ENCODE assay signal across 8 cellular contexts in the genomic region with DNA sequence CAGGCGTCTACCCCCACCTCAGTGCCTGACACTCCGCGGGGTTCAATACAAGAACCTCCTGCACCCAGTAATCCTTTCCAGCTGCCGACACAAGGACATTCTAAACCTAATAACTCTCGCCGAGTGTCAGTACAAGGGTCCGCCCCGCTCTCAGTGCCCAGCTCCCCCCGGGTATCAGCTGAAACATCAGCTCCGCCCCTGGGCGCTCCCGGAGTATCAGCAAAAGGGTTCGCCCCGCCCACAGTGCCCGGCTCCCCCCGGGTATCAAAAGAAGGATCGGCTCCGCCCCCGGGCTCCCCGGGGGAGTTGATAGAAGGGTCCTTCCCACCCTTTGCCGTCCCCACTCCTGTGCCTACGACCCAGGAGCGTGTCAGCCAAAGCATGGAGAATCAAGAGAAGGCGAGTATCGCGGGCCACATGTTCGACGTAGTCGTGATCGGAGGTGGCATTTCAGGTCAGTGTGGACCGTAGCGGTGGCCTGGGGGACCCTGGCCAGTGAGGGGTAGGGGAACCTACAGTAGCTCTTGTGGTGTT. TPM values are rescaled to one million over a fixed set of nuclear protein-coding genes. Genes with fewer than 3 reads are reported as not detected.
A peak's percentile ranks its signal among the peaks of the same experiment; 100 is the strongest.
DNase-seq lines count a peak whose midpoint lies in the region; ATAC-seq and TF ChIP-seq lines count a peak whose summit lies in the region.

A gene (plus strand): TSS at position 339 of the 534 bp plus-strand sequence. CDS start 43 bp downstream, at position 382.

- H3K4me3 ChIP-seq in cardiac fibroblast (replicated peaks in 1 of 2; ENCODE audit: low read depth in 2 of 2, low read length in 2 of 2), result peak within 1 kb of the TSS; percentile 68 to 74
- H3K4me3 ChIP-seq in sigmoid colon, result peak within 1 kb of the TSS; percentile 66 to 81 (median 75)

- TF ChIP-seq CTCF in cardiac fibroblast (IDR thresholded peaks at IDR 0.05; ENCODE audit: low read depth, low read length), result no peak
- no peak for TF ChIP-seq CTCF in sigmoid colon (IDR thresholded peaks at IDR 0.05)

- intact Hi-C loops in sigmoid colon (cut with DNase I), result loop anchor here (2.0 to 5.0 kb wide), 4 partner anchors 36 to 95 kb away; no protein-coding TSS in a partner anchor

- DNase-seq in HK-2 (ENCODE audit: unreplicated experiment) (peak; percentile 25), T-helper 17 cell (peak; percentile 4 to 34 (median 21)), cardiac fibroblast (ENCODE audit: low read depth in 2 of 2) (peak in 1 of 2 donors; percentile 67), immature natural killer cell (peak in 1 of 3 donors; percentile 3), sigmoid colon (peak; percentile 92), DMS79 treated with DMSO at 0.1 percent for 48 hours (lab: John Stamatoyannopoulos, UW) (no peak)

- peak within 1 kb of the TSS; percentile 89 for H3K4me3 Mint-ChIP-seq in T-helper 17 cell
- peak within 1 kb of the TSS; percentile 78 to 88 (median 81) for H3K4me3 Mint-ChIP-seq in immature natural killer cell

- H3K9me3 ChIP-seq in T-helper 17 cell (ENCODE audit: control insufficient read depth, low read length, poor library complexity, severe bottlenecking) (no peaks in the 10 kb centered on the region), sigmoid colon (no peaks in the 10 kb centered on the region)

- H3K27ac Mint-ChIP-seq in T-helper 17 cell (peak within 1 kb of the TSS; percentile 88), immature natural killer cell (peak within 1 kb of the TSS in 4 of 6 donors; percentile 22 to 59 (median 36))

- H3K36me3 ChIP-seq in sigmoid colon, result no peaks in the 10 kb centered on the region

- peak within 1 kb of the TSS; percentile 89 to 95 (median 92) for H3K27ac ChIP-seq in sigmoid colon

- no peaks in the 10 kb centered on the region for H3K27me3 ChIP-seq in sigmoid colon

- ATAC-seq in T-helper 17 cell (no peak), HG02870 (IDR thresholded peaks at IDR 0.05; ENCODE audit: unreplicated experiment) (no peak), HG03097 (IDR thresholded peaks at IDR 0.05; ENCODE audit: low FRiP score, unreplicated experiment) (no peak)

- TF ChIP-seq EP300 in sigmoid colon (IDR thresholded peaks at IDR 0.05), result no peak

- peaks cover 0 to 11% (median 0%) of the 10 kb centered on the region in 4 donors for H3K4me1 ChIP-seq in sigmoid colon

- TF ChIP-seq POLR2A in sigmoid colon (IDR thresholded peaks at IDR 0.05), result peak in 1 of 2 donors; percentile 61

- H3K27me3 Mint-ChIP-seq in T-helper 17 cell (no peaks in the 10 kb centered on the region), immature natural killer cell (ENCODE audit: low read depth in 3 of 3) (peaks cover 0 to 7% (median 2%) of the 10 kb centered on the region in 3 donors)

- H3K4me1 Mint-ChIP-seq in T-helper 17 cell, result peaks cover 9% of the 10 kb centered on the region
- peaks cover 9 to 11% of the 10 kb centered on the region in 2 donors for H3K4me1 Mint-ChIP-seq in immature natural killer cell

- H3K36me3 Mint-ChIP-seq in T-helper 17 cell (ENCODE audit: low read depth) (no peaks in the 10 kb centered on the region), immature natural killer cell (no peaks in the 10 kb centered on the region)

- WGBS in sigmoid colon, 2 donors, result 2 to 4% methylated on average over 32 of the region's 32 CpGs

- peaks cover 0 to 9% (median 0%) of the 10 kb centered on the region in 6 donors for H3K9me3 Mint-ChIP-seq in immature natural killer cell

RNA-seq across cellular contexts. Expression of the gene that starts here (rescaled TPM):
- total RNA-seq in T-helper 17 cell (under 1 TPM in 1 of 2 donors, not detected in 1; 0.10 TPM), sigmoid colon (100 to 1,000 TPM; 116 to 208 (median 181) TPM)
- polyA plus RNA-seq in immature natural killer cell (not detected), sigmoid colon (100 to 1,000 TPM; 133 to 230 (median 180) TPM)

Comparison
In these comparisons a context has a peak if more than half of its experiments do, and no peak if none do; other contexts are left out.
1. RNA of the gene that starts here (total RNA-seq): 116 to 208 TPM in sigmoid colon; 0.10 TPM in T-helper 17 cell; every median in the first group is over 100 times any median in the second.
2. RNA of the gene that starts here (polyA plus RNA-seq): 133 to 230 TPM in sigmoid colon; not detected in immature natural killer cell; every median in the first group is over 100 times any median in the second.
3. Peak in DNase-seq in T-helper 17 cell; RNA of the gene not detected or under 1 TPM.